Comparison of ENCODE assay signal across 16 cellular contexts in genomic region chr12:122861586-122861970, GRCh38. TPM values are rescaled to one million over a fixed set of nuclear protein-coding genes. Genes with fewer than 3 reads are reported as not detected.
A peak's percentile ranks its signal among the peaks of the same experiment; 100 is the strongest.
DNase-seq lines count a peak whose midpoint lies in the region; ATAC-seq and TF ChIP-seq lines count a peak whose summit lies in the region.
"Had no signal": no experiment of that assay in that cellular context is flagged by ENCODE, and none has a peak within 500 bp of the region (broad histone marks: within the 10 kb centered on the region; RNA-seq: fewer than 3 reads in every experiment).

No MANE protein-coding gene starts in this region.

- CTCF ChIA-PET in Panc1 (lab: Charles Lee) = interaction anchor here (0.6 to 3.2 kb wide), 5 partner anchors 28 to 293 kb away, joined by 6 to 21 read pairs (median 11); no protein-coding TSS in a partner anchor
- CTCF ChIA-PET in activated CD4-positive, alpha-beta memory T cell treated with anti-CD3 and anti-CD28 coated beads, Interleukin-2, amount 10 ng/mL, durations not matched to agents 7 days and 5 days (lab: Charles Lee) = interaction anchor here (1.0 to 4.7 kb wide), 7 partner anchors 10 to 113 kb away, joined by 3 to 74 read pairs (median 8); partner anchors contain the start of genes ABCB9 and OGFOD2

- intact Hi-C loops in Panc1 (cut with micrococcal nuclease; ENCODE audit: unreplicated experiment) = loop anchor here (2.0 kb wide), 1 partner anchor 97 kb away; no protein-coding TSS in a partner anchor
- intact Hi-C loops in dorsolateral prefrontal cortex (cut with DNase I) = loop anchor here (2.0 to 10.0 kb wide), 2 partner anchors 91 to 373 kb away; partner anchors contain the start of genes MPHOSPH9 (in 1 of the 2) and MTRFR (in 1 of the 2)
- intact Hi-C loops in lower lobe of right lung (cut with DNase I) = loop anchor here (5.0 kb wide), 1 partner anchor 91 kb away; no protein-coding TSS in a partner anchor

- H3K36me3 Mint-ChIP-seq in activated CD4-positive, alpha-beta memory T cell treated with anti-CD3 and anti-CD28 coated beads, Interleukin-2, amount 10 ng/mL, durations not matched to agents 7 days and 5 days (ENCODE audit: low read depth) = peaks cover 12% of the 10 kb centered on the region

- H3K27me3 ChIP-seq in Panc1 (ENCODE audit: control insufficient read depth, insufficient read depth, low read length) = no peaks in the 10 kb centered on the region
- H3K27me3 ChIP-seq in dorsolateral prefrontal cortex = no peaks in the 10 kb centered on the region
- no peaks in the 10 kb centered on the region for H3K27me3 ChIP-seq in lower lobe of right lung (ENCODE audit: low read depth)
- no peaks in the 10 kb centered on the region for H3K27me3 ChIP-seq in tibial nerve

- POLR2A ChIA-PET in Panc1 (lab: Charles Lee) = interaction anchor here (0.6 to 1.1 kb wide), 2 partner anchors 83 to 120 kb away, joined by 3 read pairs; no protein-coding TSS in a partner anchor
- POLR2A ChIA-PET in activated CD4-positive, alpha-beta memory T cell treated with anti-CD3 and anti-CD28 coated beads, Interleukin-2, amount 10 ng/mL, durations not matched to agents 7 days and 5 days (lab: Charles Lee) = interaction anchor here (0.8 to 1.6 kb wide), 4 partner anchors 10 to 406 kb away, joined by 3 to 9 read pairs (median 4); no protein-coding TSS in a partner anchor

- H3K4me1 ChIP-seq in Panc1 (ENCODE audit: control insufficient read depth, insufficient read depth, low read length) (peaks cover 54% of the 10 kb centered on the region), lower lobe of right lung (peaks cover 35% of the 10 kb centered on the region), tibial nerve (peaks cover 0 to 55% (median 35%) of the 10 kb centered on the region in 4 donors)
- H3K4me1 ChIP-seq: HAP-1 had no signal

- no peak for TF ChIP-seq POLR2A in tibial nerve (IDR thresholded peaks at IDR 0.05)

- H3K4me3 ChIP-seq in Panc1 (ENCODE audit: low read depth in 2 of 2, low read length in 2 of 2) (no peak overlapping the region), dorsolateral prefrontal cortex (no peak overlapping the region), lower lobe of right lung (no peak overlapping the region), tibial nerve (no peak overlapping the region)
- H3K4me3 ChIP-seq: HAP-1 had no signal

- WGBS in tibial nerve, 2 donors = 60 to 65% methylated on average over 4 to 5 of the region's 5 CpGs

- TF ChIP-seq EP300 in tibial nerve (IDR thresholded peaks at IDR 0.05) = no peak

- TF ChIP-seq CTCF in Panc1 (IDR thresholded peaks at IDR 0.05) (no peak), dorsolateral prefrontal cortex (IDR thresholded peaks at IDR 0.05 in 54 of 56, conservative IDR thresholded peaks at IDR 0.05 in 2 of 56; ENCODE audit: low read depth in 1 of 56, partially characterized antibody in 56 of 56) (no peak), lower lobe of right lung (IDR thresholded peaks at IDR 0.05) (no peak), tibial nerve (IDR thresholded peaks at IDR 0.05) (no peak)

- no peak overlapping the region for H3K27ac Mint-ChIP-seq in activated CD4-positive, alpha-beta memory T cell treated with anti-CD3 and anti-CD28 coated beads, Interleukin-2, amount 10 ng/mL, durations not matched to agents 7 days and 5 days
- H3K27ac Mint-ChIP-seq: activated CD4-positive, alpha-beta T cell treated with anti-CD3 and anti-CD28 coated beads, Interleukin-2, amount 10 ng/mL, durations not matched to agents 7 days and 5 days had no signal

- H3K36me3 ChIP-seq in Panc1 (ENCODE audit: control insufficient read depth, insufficient read depth, low read length) (peaks cover 3% of the 10 kb centered on the region), lower lobe of right lung (peaks cover 67% of the 10 kb centered on the region), tibial nerve (peaks cover 0 to 38% (median 0%) of the 10 kb centered on the region in 3 donors)

- ATAC-seq in Panc1 = peak; percentile 7
- no peak for ATAC-seq in lower lobe of right lung
- ATAC-seq: CD8-positive, alpha-beta T cell; naive thymus-derived CD8-positive, alpha-beta T cell had no signal

- no peaks in the 10 kb centered on the region for H3K4me1 Mint-ChIP-seq in activated CD4-positive, alpha-beta memory T cell treated with anti-CD3 and anti-CD28 coated beads, Interleukin-2, amount 10 ng/mL, durations not matched to agents 7 days and 5 days
- H3K4me1 Mint-ChIP-seq: activated CD4-positive, alpha-beta T cell treated with anti-CD3 and anti-CD28 coated beads, Interleukin-2, amount 10 ng/mL, durations not matched to agents 7 days and 5 days had no signal

- H3K9me3 ChIP-seq in Panc1 (ENCODE audit: control insufficient read depth, insufficient read depth, low read depth, low read length) (no peaks in the 10 kb centered on the region), lower lobe of right lung (no peaks in the 10 kb centered on the region), tibial nerve (no peaks in the 10 kb centered on the region)
- H3K9me3 ChIP-seq: HAP-1 had no signal

- no peak overlapping the region for H3K4me3 Mint-ChIP-seq in activated CD4-positive, alpha-beta memory T cell treated with anti-CD3 and anti-CD28 coated beads, Interleukin-2, amount 10 ng/mL, durations not matched to agents 7 days and 5 days
- H3K4me3 Mint-ChIP-seq: activated CD4-positive, alpha-beta T cell treated with anti-CD3 and anti-CD28 coated beads, Interleukin-2, amount 10 ng/mL, durations not matched to agents 7 days and 5 days; CD8-positive, alpha-beta T cell; naive thymus-derived CD8-positive, alpha-beta T cell had no signal

- DNase-seq in Panc1 (ENCODE audit: low read depth, low spot score) (no peak), dorsolateral prefrontal cortex (peak in 3 of 10 donors; percentile 32 to 42 (median 36)), lower lobe of right lung (no peak), tibial nerve (ENCODE audit: low spot score in 2 of 2) (no peak), hippocampal formation (lab: John Stamatoyannopoulos, UW) (no peak), cerebellar nuclear complex (lab: John Stamatoyannopoulos, UW) (no peak)
- DNase-seq in activated CD4-positive, alpha-beta memory T cell treated with anti-CD3 and anti-CD28 coated beads, Interleukin-2, amount 10 ng/mL, durations not matched to agents 7 days and 5 days = no peak
- DNase-seq: activated CD4-positive, alpha-beta T cell treated with anti-CD3 and anti-CD28 coated beads, Interleukin-2, amount 10 ng/mL, durations not matched to agents 7 days and 5 days; activated T-cell treated with anti-CD3 and anti-CD28 coated beads, Interleukin-2, amount 50 U/mL, for 48 hours; IMR-90; naive thymus-derived CD8-positive, alpha-beta T cell; NCI-H1092 treated with DMSO at 0.1 percent for 48 hours; SHP77; stimulated activated CD4-positive, alpha-beta T cell treated with anti-CD3 and anti-CD28 coated beads, Interleukin-2, amount 100 ng/mL, for 24 hours had no signal

- H3K9me3 Mint-ChIP-seq in activated CD4-positive, alpha-beta memory T cell treated with anti-CD3 and anti-CD28 coated beads, Interleukin-2, amount 10 ng/mL, durations not matched to agents 7 days and 5 days = no peaks in the 10 kb centered on the region
- H3K9me3 Mint-ChIP-seq: activated CD4-positive, alpha-beta T cell treated with anti-CD3 and anti-CD28 coated beads, Interleukin-2, amount 10 ng/mL, durations not matched to agents 7 days and 5 days; CD8-positive, alpha-beta T cell; naive thymus-derived CD8-positive, alpha-beta T cell had no signal

- H3K27me3 Mint-ChIP-seq in activated CD4-positive, alpha-beta memory T cell treated with anti-CD3 and anti-CD28 coated beads, Interleukin-2, amount 10 ng/mL, durations not matched to agents 7 days and 5 days = no peaks in the 10 kb centered on the region
- H3K27me3 Mint-ChIP-seq: activated CD4-positive, alpha-beta T cell treated with anti-CD3 and anti-CD28 coated beads, Interleukin-2, amount 10 ng/mL, durations not matched to agents 7 days and 5 days; naive thymus-derived CD8-positive, alpha-beta T cell had no signal

- peak overlapping the region; percentile 86 for H3K27ac ChIP-seq in Panc1 (ENCODE audit: low read length)
- peak overlapping the region in 58 of 59 donors; percentile 39 to 99 (median 86) for H3K27ac ChIP-seq in dorsolateral prefrontal cortex
- H3K27ac ChIP-seq in lower lobe of right lung = peak overlapping the region; percentile 68
- H3K27ac ChIP-seq in tibial nerve = peak overlapping the region in 3 of 4 donors; percentile 62 to 80 (median 75)

- in situ Hi-C loops in Panc1 (cut with HindIII; ENCODE audit: low pct_unique_long_range_greater_than_20kb, low sequenced_read_pairs) = no loop called here

- BruUV-seq in Panc1 (replicated peaks; lab: Mats Ljungman, UMichigan) = no TSS peak

RNA-seq across cellular contexts. Expression of gene HIP1R, which starts 26.3 kb away (rescaled TPM):
- total RNA-seq in Panc1 (2021; ENCODE audit: unreplicated experiment) (36.7 TPM), dorsolateral prefrontal cortex (100 to 1,000 TPM in 104 of 120 experiments, 10 to 100 TPM in 16; 38.9 to 309 (median 147) TPM), lower lobe of right lung (28.2 TPM), tibial nerve (10 to 100 TPM; 10.3 to 22.5 (median 16.9) TPM)
- polyA plus RNA-seq in Panc1 (2012; ENCODE audit: insufficient read length) = 32.8 TPM
- total RNA-seq in activated CD4-positive, alpha-beta memory T cell treated with anti-CD3 and anti-CD28 coated beads, Interleukin-2, amount 10 ng/mL, durations not matched to agents 7 days and 5 days = 10 to 100 TPM; 23.4 to 24.7 TPM

RNA-seq across cellular contexts. Expression of gene VPS37B, which starts 34.3 kb away (rescaled TPM):
- total RNA-seq in Panc1 (2021; ENCODE audit: unreplicated experiment) (76.7 TPM), dorsolateral prefrontal cortex (10 to 100 TPM; 15.8 to 35.3 (median 22.0) TPM), lower lobe of right lung (34.5 TPM), tibial nerve (10 to 100 TPM; 24.5 to 28.4 (median 25.8) TPM)
- polyA plus RNA-seq in Panc1 (2012; ENCODE audit: insufficient read length) = 70.8 TPM
- total RNA-seq in activated CD4-positive, alpha-beta memory T cell treated with anti-CD3 and anti-CD28 coated beads, Interleukin-2, amount 10 ng/mL, durations not matched to agents 7 days and 5 days = 10 to 100 TPM; 27.1 to 27.7 TPM
